In the genomic region with DNA sequence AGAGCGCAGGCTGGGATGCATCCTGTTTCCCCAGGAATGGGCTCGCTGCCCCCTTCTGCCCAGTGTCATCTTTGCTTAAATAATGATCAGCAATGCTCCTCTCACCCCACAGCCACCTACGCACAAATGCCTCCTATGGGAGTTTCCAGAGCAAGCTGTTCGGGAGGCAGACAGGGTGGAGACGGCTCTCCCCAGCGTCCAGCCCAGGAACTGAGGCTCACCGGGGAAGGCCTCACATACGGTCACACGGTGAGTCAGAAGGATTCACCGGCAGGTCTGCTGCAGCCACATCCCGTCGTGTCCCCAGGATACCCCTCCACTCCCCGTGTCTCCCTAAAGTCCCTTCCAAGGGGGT, we compare ENCODE assay signal across 11 cellular contexts. TPM values are rescaled to one million over a fixed set of nuclear protein-coding genes. Genes with fewer than 3 reads are reported as not detected.
DNase-seq lines count a peak whose midpoint lies in the region; ATAC-seq and TF ChIP-seq lines count a peak whose summit lies in the region.
"Had no signal": no experiment of that assay in that cellular context is flagged by ENCODE, and none has a peak within 500 bp of the region (broad histone marks: within the 10 kb centered on the region; RNA-seq: fewer than 3 reads in every experiment).

No MANE protein-coding gene starts in this region.

- H3K36me3 ChIP-seq in SJSA1, result no peaks in the 10 kb centered on the region
- no peaks in the 10 kb centered on the region for H3K36me3 ChIP-seq in BE2C

- intact Hi-C loops in activated naive CD4-positive, alpha-beta T cell treated with anti-CD3 and anti-CD28 coated beads for 36 hours (cut with micrococcal nuclease), result no loop called here

- H3K36me3 Mint-ChIP-seq in activated naive CD4-positive, alpha-beta T cell treated with anti-CD3 and anti-CD28 coated beads for 36 hours (ENCODE audit: low read depth), result peaks cover 11% of the 10 kb centered on the region
- H3K36me3 Mint-ChIP-seq in T-helper 17 cell (ENCODE audit: low read depth), result peaks cover 2% of the 10 kb centered on the region

- peak overlapping the region; percentile 53 for H3K4me3 Mint-ChIP-seq in activated naive CD4-positive, alpha-beta T cell treated with anti-CD3 and anti-CD28 coated beads for 36 hours
- no peak overlapping the region for H3K4me3 Mint-ChIP-seq in T-helper 17 cell
- H3K4me3 Mint-ChIP-seq: activated CD4-positive, alpha-beta memory T cell treated with anti-CD3 and anti-CD28 coated beads, Interleukin-2, amount 10 ng/mL, durations not matched to agents 7 days and 5 days; stimulated activated naive B cell treated with anti-CD40 and anti-IgM and Interleukin-4, amounts not matched to agents 10 μg/mL and 1 μg/mL and 100 μg/mL, for 72 hours had no signal

- H3K27ac ChIP-seq in SJSA1, result no peak overlapping the region
- H3K27ac ChIP-seq: PC-9 had no signal

- peaks cover 80% of the 10 kb centered on the region for H3K4me1 Mint-ChIP-seq in activated naive CD4-positive, alpha-beta T cell treated with anti-CD3 and anti-CD28 coated beads for 36 hours (ENCODE audit: low read depth)
- H3K4me1 Mint-ChIP-seq in T-helper 17 cell, result peaks cover 24% of the 10 kb centered on the region

- H3K27ac Mint-ChIP-seq in activated naive CD4-positive, alpha-beta T cell treated with anti-CD3 and anti-CD28 coated beads for 36 hours, result peak overlapping the region; percentile 83
- no peak overlapping the region for H3K27ac Mint-ChIP-seq in T-helper 17 cell

- H3K4me3 ChIP-seq in SJSA1, result no peak overlapping the region
- no peak overlapping the region for H3K4me3 ChIP-seq in fibroblast of the aortic adventitia (ENCODE audit: low read depth, low read length)
- no peak overlapping the region for H3K4me3 ChIP-seq in BE2C (ENCODE audit: low read depth, low read length)
- H3K4me3 ChIP-seq: PC-9 had no signal

- H3K9me3 ChIP-seq in SJSA1 (replicated peaks) (peaks cover 3% of the 10 kb centered on the region), T-helper 17 cell (ENCODE audit: control insufficient read depth, low read length, poor library complexity, severe bottlenecking) (no peaks in the 10 kb centered on the region), BE2C (no peaks in the 10 kb centered on the region)

- H3K27me3 ChIP-seq in SJSA1 (replicated peaks), result no peaks in the 10 kb centered on the region
- H3K27me3 ChIP-seq in BE2C, result no peaks in the 10 kb centered on the region; the same call in 1 of the 2 replicates

- peaks cover 51% of the 10 kb centered on the region for H3K4me1 ChIP-seq in SJSA1 (replicated peaks)
- no peaks in the 10 kb centered on the region for H3K4me1 ChIP-seq in BE2C

- CTCF ChIA-PET in activated naive CD4-positive, alpha-beta T cell treated with anti-CD3 and anti-CD28 coated beads for 36 hours (lab: Charles Lee), result interaction anchor here (1.4 to 6.4 kb wide), 5 partner anchors 8 to 67 kb away, joined by 4 to 43 read pairs (median 4); no protein-coding TSS in a partner anchor

- no peak for ATAC-seq in stimulated activated naive CD8-positive, alpha-beta T cell treated with anti-CD3 and anti-CD28 coated beads, Interleukin-15, Interleukin-2, amounts not matched to agents 100 U/mL and 50 U/mL, for 24 hours
- ATAC-seq in T-helper 17 cell, result no peak
- ATAC-seq: stimulated activated naive B cell treated with anti-CD40 and anti-IgM and Interleukin-4, amounts not matched to agents 10 μg/mL and 1 μg/mL and 100 μg/mL, for 72 hours had no signal

- TF ChIP-seq CTCF in fibroblast of the aortic adventitia (IDR thresholded peaks at IDR 0.05; ENCODE audit: insufficient read depth, low read length) (peak; percentile 37), GM10266 (IDR thresholded peaks at IDR 0.05; ENCODE audit: control insufficient read depth, insufficient read depth, low read depth, missing control alignments) (no peak), BE2C (IDR thresholded peaks at IDR 0.05; ENCODE audit: low read depth, low read length) (no peak)

- H3K9me3 Mint-ChIP-seq in activated naive CD4-positive, alpha-beta T cell treated with anti-CD3 and anti-CD28 coated beads for 36 hours, result peaks cover 14% of the 10 kb centered on the region

- H3K27me3 Mint-ChIP-seq in activated naive CD4-positive, alpha-beta T cell treated with anti-CD3 and anti-CD28 coated beads for 36 hours (ENCODE audit: low read depth), result no peaks in the 10 kb centered on the region
- H3K27me3 Mint-ChIP-seq in T-helper 17 cell, result no peaks in the 10 kb centered on the region
- H3K27me3 Mint-ChIP-seq: activated CD4-positive, alpha-beta memory T cell treated with anti-CD3 and anti-CD28 coated beads, Interleukin-2, amount 10 ng/mL, durations not matched to agents 7 days and 5 days; stimulated activated naive B cell treated with anti-CD40 and anti-IgM and Interleukin-4, amounts not matched to agents 10 μg/mL and 1 μg/mL and 100 μg/mL, for 72 hours had no signal

- DNase-seq in activated naive CD4-positive, alpha-beta T cell treated with anti-CD3 and anti-CD28 coated beads for 36 hours, result no peak
- DNase-seq in activated naive CD4-positive, alpha-beta T cell (lab: John Stamatoyannopoulos, UW), result no peak
- DNase-seq in SJSA1 (ENCODE audit: low read depth in 1 of 2, low spot score in 2 of 2) (peak; percentile 28 to 59), fibroblast of the aortic adventitia (ENCODE audit: low read depth) (peak; percentile 40), GM10266 (ENCODE audit: extremely low spot score) (no peak), T-helper 17 cell (no peak), BE2C (no peak)
- DNase-seq in stimulated activated naive CD8-positive, alpha-beta T cell treated with anti-CD3 and anti-CD28 coated beads, Interleukin-15, Interleukin-2, amounts not matched to agents 100 U/mL and 50 U/mL, for 24 hours, result peak; percentile 55
- DNase-seq: activated CD4-positive, alpha-beta memory T cell treated with anti-CD3 and anti-CD28 coated beads, Interleukin-2, amount 10 ng/mL, durations not matched to agents 7 days and 5 days; stimulated activated naive B cell treated with anti-CD40 and anti-IgM and Interleukin-4, amounts not matched to agents 10 μg/mL and 1 μg/mL and 100 μg/mL, for 72 hours had no signal

RNA-seq across cellular contexts. Expression of gene RUNX3, which starts 40.3 kb away (rescaled TPM):
- total RNA-seq in activated naive CD4-positive, alpha-beta T cell treated with anti-CD3 and anti-CD28 coated beads for 36 hours, result 10 to 100 TPM; 72.3 to 83.8 TPM
- total RNA-seq in SJSA1 (2014; rRNA removed; shearing (Covaris generic)), result 7.3 and 8.8 TPM in 2 replicates
- not detected in 2 replicates for total RNA-seq in fibroblast of the aortic adventitia (ENCODE audit: low replicate concordance)
- 100 to 1,000 TPM; 186 to 243 TPM for total RNA-seq in T-helper 17 cell
- not detected for polyA plus RNA-seq in BE2C (2012; ENCODE audit: insufficient read depth, insufficient read length, low read depth)
- total RNA-seq: PC-9 had no signal

Comparison
In these comparisons a context has a peak if more than half of its experiments do, and no peak if none do; other contexts are left out.
1. DNase-seq: peak in SJSA1 (2 of 2), fibroblast of the aortic adventitia (single experiment) and stimulated activated naive CD8-positive, alpha-beta T cell treated with anti-CD3 and anti-CD28 coated beads, Interleukin-15, Interleukin-2, amounts not matched to agents 100 U/mL and 50 U/mL, for 24 hours (single experiment); none in activated naive CD4-positive, alpha-beta T cell treated with anti-CD3 and anti-CD28 coated beads for 36 hours (single experiment), activated naive CD4-positive, alpha-beta T cell (0 of 4), GM10266 (single experiment), T-helper 17 cell (0 of 3) and BE2C (single experiment).